Comparison of ENCODE assay signal across 11 cellular contexts in the genomic region with DNA sequence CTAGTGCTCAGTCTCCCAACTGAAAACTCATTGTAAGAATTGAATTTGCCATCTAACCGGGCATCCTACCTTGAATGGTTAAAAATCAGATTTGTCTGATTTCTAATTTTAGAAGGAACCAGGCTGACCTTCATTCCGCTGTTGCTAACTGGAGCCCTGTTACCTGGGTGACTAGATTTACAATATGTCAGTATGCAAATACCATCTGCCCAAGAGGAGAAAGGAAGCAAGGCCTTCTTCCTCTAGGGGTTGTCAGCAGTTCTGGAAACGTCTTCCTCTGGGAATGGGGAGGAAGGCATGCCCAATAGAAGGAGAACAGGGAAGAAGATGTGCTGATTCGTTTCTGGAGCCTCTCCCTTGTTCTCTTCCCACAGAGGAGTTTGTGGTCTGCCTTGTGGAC.
A peak's percentile ranks its signal among the peaks of the same experiment; 100 is the strongest.
DNase-seq lines count a peak whose midpoint lies in the region; ATAC-seq, FAIRE-seq and TF ChIP-seq lines count a peak whose summit lies in the region.
"Had no signal": no experiment of that assay in that cellular context is flagged by ENCODE, and none has a peak within 500 bp of the region (broad histone marks: within the 10 kb centered on the region; RNA-seq: fewer than 3 reads in every experiment).

No MANE protein-coding gene starts in this region.

- peaks cover 4% of the 10 kb centered on the region for H3K27me3 Mint-ChIP-seq in nephron (ENCODE audit: low read depth)
- H3K27me3 Mint-ChIP-seq in osteocyte (ENCODE audit: unreplicated experiment), result no peaks in the 10 kb centered on the region
- H3K27me3 Mint-ChIP-seq: activated naive CD8-positive, alpha-beta T cell had no signal

- DNase-seq in GM12891 (ENCODE audit: insufficient read length, low spot score) (peak; percentile 27), cerebellum (ENCODE audit: low spot score) (peak; percentile 72), superior temporal gyrus (ENCODE audit: extremely low spot score) (no peak), hepatic stellate cell (ENCODE audit: low spot score) (no peak), activated T-cell treated with anti-CD3 and anti-CD28 coated beads for 4 hours (no peak), osteocyte (ENCODE audit: extremely low spot score, unreplicated experiment) (no peak)
- DNase-seq: NCI-H1092 had no signal

- H3K36me3 Mint-ChIP-seq in nephron (ENCODE audit: low read depth), result peaks cover 4% of the 10 kb centered on the region
- H3K36me3 Mint-ChIP-seq in osteocyte (ENCODE audit: unreplicated experiment), result peaks cover 1% of the 10 kb centered on the region

- H3K27ac Mint-ChIP-seq in nephron, result peak overlapping the region; percentile 11 to 78 (median 13)
- no peak overlapping the region for H3K27ac Mint-ChIP-seq in osteocyte (ENCODE audit: unreplicated experiment)

- FAIRE-seq in GM12891 (lab: Jason Lieb, UNC), result no peak
- FAIRE-seq: D721Med had no signal

- TF ChIP-seq CTCF in nephron (IDR thresholded peaks at IDR 0.05; ENCODE audit: unreplicated experiment in 3 of 3) (no peak), osteocyte (IDR thresholded peaks at IDR 0.05) (no peak)

- no peak for TF ChIP-seq POLR2A in GM12891 (IDR thresholded peaks at IDR 0.05; ENCODE audit: low read depth, low read length)

- peaks cover 28% of the 10 kb centered on the region for H3K4me1 Mint-ChIP-seq in nephron
- no peaks in the 10 kb centered on the region for H3K4me1 Mint-ChIP-seq in osteocyte (ENCODE audit: unreplicated experiment)

- H3K9me3 Mint-ChIP-seq in nephron (peaks cover 4% of the 10 kb centered on the region), osteocyte (ENCODE audit: unreplicated experiment) (peaks cover 6% of the 10 kb centered on the region)

- ATAC-seq in HG03565 (IDR thresholded peaks at IDR 0.05; ENCODE audit: unreplicated experiment), result peak; percentile 40

- no peak overlapping the region for H3K4me3 Mint-ChIP-seq in nephron
- no peak overlapping the region for H3K4me3 Mint-ChIP-seq in osteocyte (ENCODE audit: unreplicated experiment)
- H3K4me3 Mint-ChIP-seq: activated naive CD8-positive, alpha-beta T cell had no signal

TF ChIP-seq in GM12891, 5 proteins besides CTCF, POLR2A, EP300 and RAD21:
- TF ChIP-seq SPI1 (IDR thresholded peaks at IDR 0.05; ENCODE audit: low read depth, low read length) (peak; percentile 3; the same call in 1 of the 2 replicates), POU2F2 (IDR thresholded peaks at IDR 0.05; ENCODE audit: low read depth, low read length) (peak; percentile 92), PAX5 (IDR thresholded peaks at IDR 0.05; ENCODE audit: insufficient read depth, low read length, severe bottlenecking) (no peak)

Comparison
In these comparisons a context has a peak if more than half of its experiments do, and no peak if none do; other contexts are left out.
1. DNase-seq: peak in GM12891 (single experiment) and cerebellum (single experiment); none in superior temporal gyrus (single experiment), hepatic stellate cell (single experiment), activated T-cell treated with anti-CD3 and anti-CD28 coated beads for 4 hours (single experiment) and osteocyte (single experiment).